In the genomic region with DNA sequence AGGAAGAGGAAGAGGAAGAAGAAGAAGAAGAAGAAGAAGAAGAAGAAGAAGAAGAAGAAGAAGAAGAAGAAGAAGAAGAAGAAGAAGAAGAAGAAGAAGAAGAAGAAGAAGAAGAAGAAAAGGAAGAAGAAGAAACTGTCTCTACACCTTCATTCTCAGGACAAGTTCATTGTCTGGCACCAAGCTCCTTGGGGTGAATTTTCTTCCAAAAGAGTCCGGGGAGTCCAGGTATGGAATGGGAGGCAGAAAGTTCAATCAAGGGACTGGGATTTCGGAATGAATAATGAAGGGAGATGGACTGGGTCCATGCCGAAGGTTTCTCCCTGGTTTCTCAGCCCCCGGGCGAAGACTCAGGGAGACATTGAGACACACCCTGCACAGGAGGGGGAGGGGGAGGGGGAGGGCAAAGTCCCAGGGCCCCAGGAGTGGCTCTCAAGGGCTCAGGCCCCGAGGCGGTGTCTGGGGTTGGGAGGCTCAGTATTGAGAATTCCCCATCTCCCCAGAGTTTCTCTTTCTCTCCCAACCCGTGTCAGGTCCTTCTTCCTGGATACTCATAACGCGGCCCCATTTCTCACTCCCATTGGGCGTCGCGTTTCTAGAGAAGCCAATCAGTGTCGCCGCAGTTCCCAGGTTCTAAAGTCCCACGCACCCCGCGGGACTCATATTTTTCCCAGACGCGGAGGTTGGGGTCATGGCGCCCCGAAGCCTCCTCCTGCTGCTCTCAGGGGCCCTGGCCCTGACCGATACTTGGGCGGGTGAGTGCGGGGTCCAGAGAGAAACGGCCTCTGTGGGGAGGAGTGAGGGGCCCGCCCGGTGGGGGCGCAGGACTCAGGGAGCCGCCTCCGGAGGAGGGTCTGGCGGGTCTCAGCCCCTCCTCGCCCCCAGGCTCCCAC, we compare ENCODE assay signal across 8 cellular contexts. TPM values are rescaled to one million over a fixed set of nuclear protein-coding genes. Genes with fewer than 3 reads are reported as not detected.
DNase-seq lines count a peak whose midpoint lies in the region; ATAC-seq and TF ChIP-seq lines count a peak whose summit lies in the region.

A gene (plus strand): TSS at position 662 of the 893 bp plus-strand sequence. CDS start 30 bp downstream, at position 692.

- H3K27ac Mint-ChIP-seq in CD8-positive, alpha-beta memory T cell = peak within 1 kb of the TSS; percentile 97 to 100 (median 99)

- ATAC-seq in GM19463 (IDR thresholded peaks at IDR 0.05; ENCODE audit: unreplicated experiment) (peak; percentile 90), heart left ventricle (peak; percentile 95 to 99 (median 98))

- H3K14ac ChIP-seq in trophoblast cell (ENCODE audit: low read length) = no peak within 1 kb of the TSS

- H3K27me3 ChIP-seq in CD8-positive, alpha-beta memory T cell (ENCODE audit: insufficient read depth, low read length, poor library complexity, severe bottlenecking) = no peaks in the 10 kb centered on the region
- H3K27me3 ChIP-seq in adipocyte (replicated peaks; ENCODE audit: control insufficient read depth, insufficient read depth, low read length) (peaks cover 4% of the 10 kb centered on the region), heart left ventricle (no peaks in the 10 kb centered on the region), trophoblast cell (ENCODE audit: insufficient read depth, low read length) (peaks cover 27% of the 10 kb centered on the region), tibial artery (no peaks in the 10 kb centered on the region)

- TF ChIP-seq POLR2A in heart left ventricle (IDR thresholded peaks at IDR 0.05) = peak; percentile 69 to 82

- H3K18ac ChIP-seq in trophoblast cell (ENCODE audit: low read length) = no peak within 1 kb of the TSS

- no peaks in the 10 kb centered on the region for H3K79me1 ChIP-seq in trophoblast cell (ENCODE audit: low read length)

- no peak within 1 kb of the TSS for H2AK5ac ChIP-seq in trophoblast cell (ENCODE audit: low read length)

- peaks cover 29% of the 10 kb centered on the region for H3K36me3 ChIP-seq in CD8-positive, alpha-beta memory T cell (ENCODE audit: insufficient read depth, low read length)
- H3K36me3 ChIP-seq in adipocyte (ENCODE audit: control insufficient read depth, insufficient read depth, low read length, severe bottlenecking) = no peaks in the 10 kb centered on the region
- H3K36me3 ChIP-seq in heart left ventricle = peaks cover 0 to 41% (median 25%) of the 10 kb centered on the region in 9 donors
- no peaks in the 10 kb centered on the region for H3K36me3 ChIP-seq in trophoblast cell (ENCODE audit: control insufficient read depth in 1 of 2, insufficient read depth in 2 of 2, low read length in 2 of 2)
- H3K36me3 ChIP-seq in tibial artery = peaks cover 3 to 33% (median 18%) of the 10 kb centered on the region in 3 donors

- peak within 1 kb of the TSS; percentile 97 for H3K4me3 ChIP-seq in CD8-positive, alpha-beta memory T cell (ENCODE audit: low read length)
- peak within 1 kb of the TSS; percentile 86 for H3K4me3 ChIP-seq in adipocyte (ENCODE audit: low read length)
- peak within 1 kb of the TSS; percentile 63 to 98 (median 88) for H3K4me3 ChIP-seq in heart left ventricle
- peak within 1 kb of the TSS; percentile 68 for H3K4me3 ChIP-seq in trophoblast cell (ENCODE audit: low read depth, low read length)
- peak within 1 kb of the TSS; percentile 64 to 90 for H3K4me3 ChIP-seq in tibial artery

- WGBS in heart left ventricle, 4 donors = 3 to 11% (median 7%) methylated on average over 18 to 33 of the region's 33 CpGs
- no CpG with 5 or more reads among the region's 33 CpGs for WGBS in trophoblast cell (ENCODE audit: extremely low coverage, insufficient coverage, insufficient read length)

- TF ChIP-seq CTCF in heart left ventricle (IDR thresholded peaks at IDR 0.05) (peak in 1 of 12 donors; percentile 8), tibial artery (IDR thresholded peaks at IDR 0.05) (no peak)

- H3K36me3 Mint-ChIP-seq in CD8-positive, alpha-beta memory T cell = peaks cover 21 to 52% (median 22%) of the 10 kb centered on the region in 3 donors

- H3K27me3 Mint-ChIP-seq in CD8-positive, alpha-beta memory T cell = peaks cover 0 to 10% of the 10 kb centered on the region in 2 donors

- H3K4me3 Mint-ChIP-seq in CD8-positive, alpha-beta memory T cell = peak within 1 kb of the TSS; percentile 94 to 97 (median 97)

- no peak within 1 kb of the TSS for H2BK12ac ChIP-seq in trophoblast cell (ENCODE audit: low read length)

- H3K9me3 Mint-ChIP-seq in CD8-positive, alpha-beta memory T cell = no peaks in the 10 kb centered on the region

- H3K4me1 Mint-ChIP-seq in CD8-positive, alpha-beta memory T cell = peaks cover 50 to 52% (median 51%) of the 10 kb centered on the region in 3 donors

- H3K23ac ChIP-seq in trophoblast cell (ENCODE audit: low read length) = no peak within 1 kb of the TSS

- peak within 1 kb of the TSS; percentile 96 for H3K27ac ChIP-seq in CD8-positive, alpha-beta memory T cell (ENCODE audit: low read depth, low read length)
- H3K27ac ChIP-seq in heart left ventricle (peak within 1 kb of the TSS; percentile 80 to 97 (median 92)), trophoblast cell (ENCODE audit: low read depth, low read length) (no peak within 1 kb of the TSS), tibial artery (peak within 1 kb of the TSS; percentile 86 to 94)

- no peak within 1 kb of the TSS for H4K91ac ChIP-seq in trophoblast cell (ENCODE audit: low read depth, low read length)

- no peak within 1 kb of the TSS for H2BK5ac ChIP-seq in trophoblast cell (ENCODE audit: low read depth, low read length, poor library complexity)

- H3K4ac ChIP-seq in trophoblast cell (ENCODE audit: low read depth, low read length) = no peak within 1 kb of the TSS

- peak within 1 kb of the TSS; percentile 4 for H2AFZ ChIP-seq in trophoblast cell (ENCODE audit: insufficient read depth, low read length, poor library complexity)

- CTCF ChIA-PET in CD8-positive, alpha-beta memory T cell (lab: Charles Lee) = interaction anchor here (1.0 to 1.7 kb wide), 5 partner anchors 13 to 112 kb away, joined by 3 to 8 read pairs (median 4); no protein-coding TSS in a partner anchor

- H3K4me2 ChIP-seq in trophoblast cell (ENCODE audit: low read length) = peak within 1 kb of the TSS; percentile 79

- peak within 1 kb of the TSS; percentile 78 for H3K9ac ChIP-seq in adipocyte (ENCODE audit: low read length)
- no peak within 1 kb of the TSS for H3K9ac ChIP-seq in trophoblast cell (ENCODE audit: low read length)

- peak; percentile 79 to 94 (median 87) for DNase-seq in CD8-positive, alpha-beta memory T cell
- DNase-seq in HK-2 (ENCODE audit: unreplicated experiment) (peak; percentile 78), SKM-1 treated with dmso at 0.1 percent for 144 hours (lab: John Stamatoyannopoulos, UW; ENCODE audit: unreplicated experiment) (peak; percentile 82), adipocyte (ENCODE audit: low read depth) (peak; percentile 95), heart left ventricle (peak; percentile 86 to 92 (median 89)), trophoblast cell (peak; percentile 54 to 56), tibial artery (peak; percentile 94)

- no peaks in the 10 kb centered on the region for H3K9me3 ChIP-seq in CD8-positive, alpha-beta memory T cell (ENCODE audit: low read length)
- H3K9me3 ChIP-seq in adipocyte (ENCODE audit: control insufficient read depth, low read length) (no peaks in the 10 kb centered on the region), heart left ventricle (no peaks in the 10 kb centered on the region), trophoblast cell (ENCODE audit: insufficient read depth, low read depth, low read length) (no peaks in the 10 kb centered on the region), tibial artery (no peaks in the 10 kb centered on the region)

- H3K4me1 ChIP-seq in CD8-positive, alpha-beta memory T cell (ENCODE audit: insufficient read depth, low read length) = peaks cover 53% of the 10 kb centered on the region
- H3K4me1 ChIP-seq in adipocyte (ENCODE audit: control insufficient read depth, insufficient read depth, low read length) = no peaks in the 10 kb centered on the region
- peaks cover 0 to 35% (median 16%) of the 10 kb centered on the region in 12 donors for H3K4me1 ChIP-seq in heart left ventricle
- H3K4me1 ChIP-seq in trophoblast cell (ENCODE audit: control insufficient read depth in 1 of 2, insufficient read depth in 2 of 2, low read length in 2 of 2) = peaks cover 5 to 6% of the 10 kb centered on the region in 2 experiments
- H3K4me1 ChIP-seq in tibial artery = peaks cover 0 to 23% (median 11%) of the 10 kb centered on the region in 4 donors

- H3K79me2 ChIP-seq in trophoblast cell (ENCODE audit: control insufficient read depth, insufficient read depth, low read length, poor library complexity) = no peaks in the 10 kb centered on the region

- H4K12ac ChIP-seq in trophoblast cell (ENCODE audit: low read depth, low read length) = no peak within 1 kb of the TSS

- POLR2A ChIA-PET in CD8-positive, alpha-beta memory T cell (lab: Charles Lee) = interaction anchor here (0.8 to 1.0 kb wide), 3 partner anchors 12 to 73 kb away, joined by 3 to 11 read pairs (median 4); no protein-coding TSS in a partner anchor

- no peak within 1 kb of the TSS for H2BK120ac ChIP-seq in trophoblast cell (ENCODE audit: insufficient read depth, low read length, poor library complexity)

- H4K8ac ChIP-seq in trophoblast cell (ENCODE audit: low read depth, low read length) = no peak within 1 kb of the TSS

- intact Hi-C loops in heart left ventricle (cut with DNase I) = loop anchor here in 1 of 10 donors (2.0 kb wide), 1 partner anchor 30 kb away; no protein-coding TSS in a partner anchor
- intact Hi-C loops in tibial artery (cut with DNase I; ENCODE audit: low total_unique reads) = no loop called here

RNA-seq across cellular contexts. Expression of the gene that starts here (rescaled TPM):
- 100 to 1,000 TPM; 222 to 242 TPM for total RNA-seq in CD8-positive, alpha-beta memory T cell
- polyA plus RNA-seq in CD8-positive, alpha-beta memory T cell = 500 TPM
- total RNA-seq in heart left ventricle = 100 to 1,000 TPM in 1 of 9 donors, 10 to 100 TPM in 8; 23.1 to 228 (median 34.7) TPM
- polyA plus RNA-seq in heart left ventricle = 10 to 100 TPM; 44.2 to 44.6 TPM
- 0.15 and 0.29 TPM in 2 replicates for polyA plus RNA-seq in trophoblast cell (2013)

Comparison
In these comparisons a context has a peak if more than half of its experiments do, and no peak if none do; other contexts are left out.
1. RNA of the gene that starts here (polyA plus RNA-seq): 500 TPM in CD8-positive, alpha-beta memory T cell (single experiment); 44.2 to 44.6 TPM in heart left ventricle; every median in the first group is over 10 times any median in the second.
2. Peak in every context shown above with its lines, with median percentiles within 50 percentile points of each other: DNase-seq and H3K4me3 ChIP-seq.